Comparison of ENCODE assay signal across 2 cellular contexts in the genomic region with DNA sequence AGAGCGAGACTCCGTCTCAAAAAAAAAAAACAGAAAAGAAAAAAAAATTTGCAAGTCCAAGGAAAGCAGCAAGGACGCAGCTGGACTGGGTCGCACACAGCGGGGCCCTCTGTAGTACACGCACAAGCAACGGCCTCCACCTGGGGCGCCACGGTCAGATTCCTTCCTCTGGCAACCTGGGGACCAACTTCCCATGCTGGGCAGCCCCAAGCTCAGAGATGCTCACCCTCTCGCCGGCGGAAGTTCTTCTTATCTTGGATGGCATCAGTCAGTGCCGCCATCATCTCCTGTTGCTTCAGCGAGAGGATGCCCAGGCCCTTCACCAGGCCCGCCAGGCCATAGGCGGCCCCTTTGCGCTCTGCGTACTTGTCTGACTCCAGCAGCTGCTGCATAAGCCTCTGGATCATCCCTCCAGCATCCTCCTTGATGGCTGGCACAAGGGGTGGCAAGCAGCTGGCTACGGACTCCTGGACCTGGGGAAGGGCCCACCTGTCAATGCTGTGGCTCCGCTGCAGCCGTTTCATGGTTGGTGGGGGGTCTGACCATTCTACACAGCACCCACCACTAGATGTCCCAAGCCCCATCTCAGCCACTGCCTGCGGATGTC.
TF ChIP-seq lines count a peak whose summit lies in the region.

No MANE protein-coding gene starts in this region.

TF ChIP-seq in GM23338, 12 proteins besides CTCF, POLR2A, EP300 and RAD21:
- TF ChIP-seq, protein P1, sequence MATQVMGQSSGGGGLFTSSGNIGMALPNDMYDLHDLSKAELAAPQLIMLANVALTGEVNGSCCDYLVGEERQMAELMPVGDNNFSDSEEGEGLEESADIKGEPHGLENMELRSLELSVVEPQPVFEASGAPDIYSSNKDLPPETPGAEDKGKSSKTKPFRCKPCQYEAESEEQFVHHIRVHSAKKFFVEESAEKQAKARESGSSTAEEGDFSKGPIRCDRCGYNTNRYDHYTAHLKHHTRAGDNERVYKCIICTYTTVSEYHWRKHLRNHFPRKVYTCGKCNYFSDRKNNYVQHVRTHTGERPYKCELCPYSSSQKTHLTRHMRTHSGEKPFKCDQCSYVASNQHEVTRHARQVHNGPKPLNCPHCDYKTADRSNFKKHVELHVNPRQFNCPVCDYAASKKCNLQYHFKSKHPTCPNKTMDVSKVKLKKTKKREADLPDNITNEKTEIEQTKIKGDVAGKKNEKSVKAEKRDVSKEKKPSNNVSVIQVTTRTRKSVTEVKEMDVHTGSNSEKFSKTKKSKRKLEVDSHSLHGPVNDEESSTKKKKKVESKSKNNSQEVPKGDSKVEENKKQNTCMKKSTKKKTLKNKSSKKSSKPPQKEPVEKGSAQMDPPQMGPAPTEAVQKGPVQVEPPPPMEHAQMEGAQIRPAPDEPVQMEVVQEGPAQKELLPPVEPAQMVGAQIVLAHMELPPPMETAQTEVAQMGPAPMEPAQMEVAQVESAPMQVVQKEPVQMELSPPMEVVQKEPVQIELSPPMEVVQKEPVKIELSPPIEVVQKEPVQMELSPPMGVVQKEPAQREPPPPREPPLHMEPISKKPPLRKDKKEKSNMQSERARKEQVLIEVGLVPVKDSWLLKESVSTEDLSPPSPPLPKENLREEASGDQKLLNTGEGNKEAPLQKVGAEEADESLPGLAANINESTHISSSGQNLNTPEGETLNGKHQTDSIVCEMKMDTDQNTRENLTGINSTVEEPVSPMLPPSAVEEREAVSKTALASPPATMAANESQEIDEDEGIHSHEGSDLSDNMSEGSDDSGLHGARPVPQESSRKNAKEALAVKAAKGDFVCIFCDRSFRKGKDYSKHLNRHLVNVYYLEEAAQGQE (IDR thresholded peaks at IDR 0.05; ENCODE audit: unreplicated experiment): no peak
- no peak for TF ChIP-seq NANOG (IDR thresholded peaks at IDR 0.05; ENCODE audit: borderline replicate concordance)
- TF ChIP-seq EZH2phosphoT487 (IDR thresholded peaks at IDR 0.05; ENCODE audit: unreplicated experiment): no peak
- TF ChIP-seq STAT1 (IDR thresholded peaks at IDR 0.05; ENCODE audit: unreplicated experiment): no peak
- TF ChIP-seq, protein P2, sequence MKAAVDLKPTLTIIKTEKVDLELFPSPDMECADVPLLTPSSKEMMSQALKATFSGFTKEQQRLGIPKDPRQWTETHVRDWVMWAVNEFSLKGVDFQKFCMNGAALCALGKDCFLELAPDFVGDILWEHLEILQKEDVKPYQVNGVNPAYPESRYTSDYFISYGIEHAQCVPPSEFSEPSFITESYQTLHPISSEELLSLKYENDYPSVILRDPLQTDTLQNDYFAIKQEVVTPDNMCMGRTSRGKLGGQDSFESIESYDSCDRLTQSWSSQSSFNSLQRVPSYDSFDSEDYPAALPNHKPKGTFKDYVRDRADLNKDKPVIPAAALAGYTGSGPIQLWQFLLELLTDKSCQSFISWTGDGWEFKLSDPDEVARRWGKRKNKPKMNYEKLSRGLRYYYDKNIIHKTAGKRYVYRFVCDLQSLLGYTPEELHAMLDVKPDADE (IDR thresholded peaks at IDR 0.05): no peak
- no peak for TF ChIP-seq ZNF114 (CRISPR knock-in tag; IDR thresholded peaks at IDR 0.05)
- no peak for TF ChIP-seq JUNB (IDR thresholded peaks at IDR 0.05; ENCODE audit: unreplicated experiment)
- TF ChIP-seq, protein P3, sequence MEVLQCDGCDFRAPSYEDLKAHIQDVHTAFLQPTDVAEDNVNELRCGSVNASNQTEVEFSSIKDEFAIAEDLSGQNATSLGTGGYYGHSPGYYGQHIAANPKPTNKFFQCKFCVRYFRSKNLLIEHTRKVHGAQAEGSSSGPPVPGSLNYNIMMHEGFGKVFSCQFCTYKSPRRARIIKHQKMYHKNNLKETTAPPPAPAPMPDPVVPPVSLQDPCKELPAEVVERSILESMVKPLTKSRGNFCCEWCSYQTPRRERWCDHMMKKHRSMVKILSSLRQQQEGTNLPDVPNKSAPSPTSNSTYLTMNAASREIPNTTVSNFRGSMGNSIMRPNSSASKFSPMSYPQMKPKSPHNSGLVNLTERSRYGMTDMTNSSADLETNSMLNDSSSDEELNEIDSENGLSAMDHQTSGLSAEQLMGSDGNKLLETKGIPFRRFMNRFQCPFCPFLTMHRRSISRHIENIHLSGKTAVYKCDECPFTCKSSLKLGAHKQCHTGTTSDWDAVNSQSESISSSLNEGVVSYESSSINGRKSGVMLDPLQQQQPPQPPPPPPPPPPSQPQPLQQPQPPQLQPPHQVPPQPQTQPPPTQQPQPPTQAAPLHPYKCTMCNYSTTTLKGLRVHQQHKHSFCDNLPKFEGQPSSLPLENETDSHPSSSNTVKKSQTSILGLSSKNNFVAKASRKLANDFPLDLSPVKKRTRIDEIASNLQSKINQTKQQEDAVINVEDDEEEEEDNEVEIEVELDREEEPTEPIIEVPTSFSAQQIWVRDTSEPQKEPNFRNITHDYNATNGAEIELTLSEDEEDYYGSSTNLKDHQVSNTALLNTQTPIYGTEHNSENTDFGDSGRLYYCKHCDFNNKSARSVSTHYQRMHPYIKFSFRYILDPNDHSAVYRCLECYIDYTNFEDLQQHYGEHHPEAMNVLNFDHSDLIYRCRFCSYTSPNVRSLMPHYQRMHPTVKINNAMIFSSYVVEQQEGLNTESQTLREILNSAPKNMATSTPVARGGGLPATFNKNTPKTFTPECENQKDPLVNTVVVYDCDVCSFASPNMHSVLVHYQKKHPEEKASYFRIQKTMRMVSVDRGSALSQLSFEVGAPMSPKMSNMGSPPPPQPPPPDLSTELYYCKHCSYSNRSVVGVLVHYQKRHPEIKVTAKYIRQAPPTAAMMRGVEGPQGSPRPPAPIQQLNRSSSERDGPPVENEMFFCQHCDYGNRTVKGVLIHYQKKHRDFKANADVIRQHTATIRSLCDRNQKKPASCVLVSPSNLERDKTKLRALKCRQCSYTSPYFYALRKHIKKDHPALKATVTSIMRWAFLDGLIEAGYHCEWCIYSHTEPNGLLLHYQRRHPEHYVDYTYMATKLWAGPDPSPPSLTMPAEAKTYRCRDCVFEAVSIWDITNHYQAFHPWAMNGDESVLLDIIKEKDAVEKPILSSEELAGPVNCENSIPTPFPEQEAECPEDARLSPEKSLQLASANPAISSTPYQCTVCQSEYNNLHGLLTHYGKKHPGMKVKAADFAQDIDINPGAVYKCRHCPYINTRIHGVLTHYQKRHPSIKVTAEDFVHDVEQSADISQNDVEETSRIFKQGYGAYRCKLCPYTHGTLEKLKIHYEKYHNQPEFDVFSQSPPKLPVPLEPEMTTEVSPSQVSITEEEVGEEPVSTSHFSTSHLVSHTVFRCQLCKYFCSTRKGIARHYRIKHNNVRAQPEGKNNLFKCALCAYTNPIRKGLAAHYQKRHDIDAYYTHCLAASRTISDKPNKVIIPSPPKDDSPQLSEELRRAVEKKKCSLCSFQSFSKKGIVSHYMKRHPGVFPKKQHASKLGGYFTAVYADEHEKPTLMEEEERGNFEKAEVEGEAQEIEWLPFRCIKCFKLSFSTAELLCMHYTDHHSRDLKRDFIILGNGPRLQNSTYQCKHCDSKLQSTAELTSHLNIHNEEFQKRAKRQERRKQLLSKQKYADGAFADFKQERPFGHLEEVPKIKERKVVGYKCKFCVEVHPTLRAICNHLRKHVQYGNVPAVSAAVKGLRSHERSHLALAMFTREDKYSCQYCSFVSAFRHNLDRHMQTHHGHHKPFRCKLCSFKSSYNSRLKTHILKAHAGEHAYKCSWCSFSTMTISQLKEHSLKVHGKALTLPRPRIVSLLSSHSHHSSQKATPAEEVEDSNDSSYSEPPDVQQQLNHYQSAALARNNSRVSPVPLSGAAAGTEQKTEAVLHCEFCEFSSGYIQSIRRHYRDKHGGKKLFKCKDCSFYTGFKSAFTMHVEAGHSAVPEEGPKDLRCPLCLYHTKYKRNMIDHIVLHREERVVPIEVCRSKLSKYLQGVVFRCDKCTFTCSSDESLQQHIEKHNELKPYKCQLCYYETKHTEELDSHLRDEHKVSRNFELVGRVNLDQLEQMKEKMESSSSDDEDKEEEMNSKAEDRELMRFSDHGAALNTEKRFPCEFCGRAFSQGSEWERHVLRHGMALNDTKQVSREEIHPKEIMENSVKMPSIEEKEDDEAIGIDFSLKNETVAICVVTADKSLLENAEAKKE (CRISPR knock-in tag; IDR thresholded peaks at IDR 0.05): no peak
TF ChIP-seq in GM23338: peak in this region for 0.

TF ChIP-seq in GM12878, 131 proteins besides CTCF, POLR2A, EP300 and RAD21:
- TF ChIP-seq NFXL1 (IDR thresholded peaks at IDR 0.05; ENCODE audit: borderline replicate concordance) (no peak), CEBPB (IDR thresholded peaks at IDR 0.05; ENCODE audit: borderline replicate concordance in 1 of 2, low read depth in 2 of 2, low read length in 2 of 2) (no peak), PML (IDR thresholded peaks at IDR 0.05; ENCODE audit: low read length) (no peak), ZBTB4 (CRISPR knock-in tag; IDR thresholded peaks at IDR 0.05) (no peak), NR2F1 (conservative IDR thresholded peaks at IDR 0.05) (no peak), NR2C1 (IDR thresholded peaks at IDR 0.05) (no peak), ZNF207 (IDR thresholded peaks at IDR 0.05; ENCODE audit: borderline replicate concordance) (no peak), DPF2 (IDR thresholded peaks at IDR 0.05) (no peak), BRCA1 (IDR thresholded peaks at IDR 0.05; ENCODE audit: low read depth, low read length) (no peak), POU2F2 (IDR thresholded peaks at IDR 0.05; ENCODE audit: borderline replicate concordance, low read depth, low read length) (no peak), RUNX3 (IDR thresholded peaks at IDR 0.05; ENCODE audit: low read length) (no peak), ZNF217 (IDR thresholded peaks at IDR 0.05) (no peak), BACH1 (IDR thresholded peaks at IDR 0.05; ENCODE audit: borderline replicate concordance) (no peak), ETV6 (conservative IDR thresholded peaks at IDR 0.05 in 1 of 2, IDR thresholded peaks at IDR 0.05 in 1 of 2; ENCODE audit: borderline replicate concordance in 1 of 2, low read depth in 1 of 2) (no peak)
- TF ChIP-seq, protein P4, sequence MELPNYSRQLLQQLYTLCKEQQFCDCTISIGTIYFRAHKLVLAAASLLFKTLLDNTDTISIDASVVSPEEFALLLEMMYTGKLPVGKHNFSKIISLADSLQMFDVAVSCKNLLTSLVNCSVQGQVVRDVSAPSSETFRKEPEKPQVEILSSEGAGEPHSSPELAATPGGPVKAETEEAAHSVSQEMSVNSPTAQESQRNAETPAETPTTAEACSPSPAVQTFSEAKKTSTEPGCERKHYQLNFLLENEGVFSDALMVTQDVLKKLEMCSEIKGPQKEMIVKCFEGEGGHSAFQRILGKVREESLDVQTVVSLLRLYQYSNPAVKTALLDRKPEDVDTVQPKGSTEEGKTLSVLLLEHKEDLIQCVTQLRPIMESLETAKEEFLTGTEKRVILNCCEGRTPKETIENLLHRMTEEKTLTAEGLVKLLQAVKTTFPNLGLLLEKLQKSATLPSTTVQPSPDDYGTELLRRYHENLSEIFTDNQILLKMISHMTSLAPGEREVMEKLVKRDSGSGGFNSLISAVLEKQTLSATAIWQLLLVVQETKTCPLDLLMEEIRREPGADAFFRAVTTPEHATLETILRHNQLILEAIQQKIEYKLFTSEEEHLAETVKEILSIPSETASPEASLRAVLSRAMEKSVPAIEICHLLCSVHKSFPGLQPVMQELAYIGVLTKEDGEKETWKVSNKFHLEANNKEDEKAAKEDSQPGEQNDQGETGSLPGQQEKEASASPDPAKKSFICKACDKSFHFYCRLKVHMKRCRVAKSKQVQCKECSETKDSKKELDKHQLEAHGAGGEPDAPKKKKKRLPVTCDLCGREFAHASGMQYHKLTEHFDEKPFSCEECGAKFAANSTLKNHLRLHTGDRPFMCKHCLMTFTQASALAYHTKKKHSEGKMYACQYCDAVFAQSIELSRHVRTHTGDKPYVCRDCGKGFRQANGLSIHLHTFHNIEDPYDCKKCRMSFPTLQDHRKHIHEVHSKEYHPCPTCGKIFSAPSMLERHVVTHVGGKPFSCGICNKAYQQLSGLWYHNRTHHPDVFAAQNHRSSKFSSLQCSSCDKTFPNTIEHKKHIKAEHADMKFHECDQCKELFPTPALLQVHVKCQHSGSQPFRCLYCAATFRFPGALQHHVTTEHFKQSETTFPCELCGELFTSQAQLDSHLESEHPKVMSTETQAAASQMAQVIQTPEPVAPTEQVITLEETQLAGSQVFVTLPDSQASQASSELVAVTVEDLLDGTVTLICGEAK (IDR thresholded peaks at IDR 0.05; ENCODE audit: borderline replicate concordance): no peak
